ENCODE assay signal across 11 cellular contexts in genomic region chr20:21053002-21053762, GRCh38. TPM values are rescaled to one million over a fixed set of nuclear protein-coding genes. Genes with fewer than 3 reads are reported as not detected.
DNase-seq lines count a peak whose midpoint lies in the region; ATAC-seq and TF ChIP-seq lines count a peak whose summit lies in the region.
"Had no signal": no experiment of that assay in that cellular context is flagged by ENCODE, and none has a peak within 500 bp of the region (broad histone marks: within the 10 kb centered on the region; RNA-seq: fewer than 3 reads in every experiment).

No MANE protein-coding gene starts in this region.

- in situ Hi-C loops in SK-MEL-5 (cut with HindIII; ENCODE audit: low pct_unique_long_range_greater_than_20kb, low sequenced_read_pairs), result no loop called here

- H3K9me2 ChIP-seq in GM23338 (ENCODE audit: insufficient read depth), result no peaks in the 10 kb centered on the region

- H3K79me2 ChIP-seq in GM23338 (replicated peaks; ENCODE audit: insufficient read depth), result no peaks in the 10 kb centered on the region

- H3K4me3 ChIP-seq in GM23338, result peak overlapping the region; percentile 18; the same call in 1 of the 2 replicates
- H3K4me3 ChIP-seq: GM23248 had no signal

- intact Hi-C loops in Right ventricle myocardium superior (cut with DNase I), result no loop called here
- intact Hi-C loops in cardiac septum (cut with DNase I), result no loop called here

- peaks cover 2% of the 10 kb centered on the region; the same call in 1 of the 3 replicates for H3K9me3 Mint-ChIP-seq in GM23338

- H3K4me1 ChIP-seq in GM23338 (ENCODE audit: insufficient read depth), result peaks cover 20% of the 10 kb centered on the region

- ATAC-seq in GM23338 (peak; percentile 63), Right ventricle myocardium superior (ENCODE audit: poor library complexity) (no peak)

- peak overlapping the region; percentile 50 for H3K4me3 Mint-ChIP-seq in GM23338

- peak; percentile 60 for DNase-seq in GM23338 (ENCODE audit: low spot score)
- DNase-seq in NCI-H1417 (lab: John Stamatoyannopoulos, UW), result peak in 2 of 3 experiments; percentile 52 to 76
- peak; percentile 76 for DNase-seq in SK-MEL-5 (ENCODE audit: low read depth, low spot score)
- DNase-seq in midbrain (lab: John Stamatoyannopoulos, UW), result peak; percentile 40
- DNase-seq in NCI-H2196 (lab: John Stamatoyannopoulos, UW; ENCODE audit: unreplicated experiment), result no peak
- no peak for DNase-seq in Right ventricle myocardium superior
- DNase-seq in activated gamma-delta T cell treated with Interleukin-2 at 50 U/mL for 16 hours, result no peak
- DNase-seq in cardiac septum (ENCODE audit: low spot score), result no peak
- DNase-seq: activated T-cell treated with anti-CD3 and anti-CD28 coated beads for 4 hours; effector CD4-positive, alpha-beta T cell; GM23248 had no signal

- no peaks in the 10 kb centered on the region for H3K36me3 Mint-ChIP-seq in GM23338 (ENCODE audit: low read depth)

- H3K4me2 ChIP-seq in GM23338, result peak overlapping the region; percentile 66

- H2AFZ ChIP-seq in GM23338, result peak overlapping the region; percentile 78
- H2AFZ ChIP-seq: GM23248 had no signal

- H3K27me3 Mint-ChIP-seq in GM23338 (ENCODE audit: insufficient read depth, low read depth, poor library complexity), result peaks cover 15% of the 10 kb centered on the region

- no peaks in the 10 kb centered on the region for H3K36me3 ChIP-seq in GM23338 (ENCODE audit: insufficient read depth)

- peak overlapping the region; percentile 91 for H3K27ac Mint-ChIP-seq in GM23338

- H3K27ac ChIP-seq in GM23338 (ENCODE audit: low read depth), result no peak overlapping the region
- H3K27ac ChIP-seq: GM23248 had no signal

- H3K27me3 ChIP-seq in GM23338 (ENCODE audit: insufficient read depth), result no peaks in the 10 kb centered on the region

- H3F3A ChIP-seq in GM23338 (replicated peaks; ENCODE audit: low read depth), result 0 out of 2 replicates have a peak, but pooled peaks cover 4% of the 10 kb centered on the region

- no peaks in the 10 kb centered on the region for H4K20me1 ChIP-seq in GM23338 (replicated peaks; ENCODE audit: insufficient read depth)

- TF ChIP-seq CTCF in GM23338 (conservative IDR thresholded peaks at IDR 0.05; ENCODE audit: low read depth in 2 of 2), result peak; percentile 41 to 79

- peaks cover 24% of the 10 kb centered on the region for H3K4me1 Mint-ChIP-seq in GM23338

TF ChIP-seq in GM23338, 12 proteins besides CTCF, POLR2A, EP300 and RAD21:
- no peak for TF ChIP-seq STAT1 (IDR thresholded peaks at IDR 0.05; ENCODE audit: unreplicated experiment)
- no peak for TF ChIP-seq ZNF462 (CRISPR knock-in tag; IDR thresholded peaks at IDR 0.05)
- no peak for TF ChIP-seq ZNF114 (CRISPR knock-in tag; IDR thresholded peaks at IDR 0.05)
- no peak for TF ChIP-seq CREB1 (CRISPR knock-in tag; IDR thresholded peaks at IDR 0.05; ENCODE audit: low read depth)
- no peak for TF ChIP-seq NANOG (IDR thresholded peaks at IDR 0.05; ENCODE audit: borderline replicate concordance)
- TF ChIP-seq ZNF331 (CRISPR knock-in tag; IDR thresholded peaks at IDR 0.05; ENCODE audit: low read depth), result no peak
- no peak for TF ChIP-seq POLR2AphosphoS5 (IDR thresholded peaks at IDR 0.05; ENCODE audit: low read depth)
- TF ChIP-seq REST (IDR thresholded peaks at IDR 0.05; ENCODE audit: unreplicated experiment), result no peak

RNA-seq across cellular contexts. Expression of gene LINC00237, which starts 53.0 kb away (rescaled TPM):
- 0.31 TPM in 1 of 2 replicates, not detected in the other for total RNA-seq in GM23338 (2014; rRNA removed; shearing (Covaris generic))
- polyA plus RNA-seq in GM23338 (2016; fragmentation: Nextera tagmentation; extraction: Ambion mirVana), result 2.0 and 2.6 TPM in 2 replicates
- total RNA-seq in SK-MEL-5 (2014; rRNA removed; shearing (Covaris generic)), result not detected in 2 replicates
- not detected in 2 replicates for polyA plus RNA-seq in SK-MEL-5 (2015; cell fraction: cytosol; rRNA removed)
- not detected in 2 replicates for polyA plus RNA-seq in SK-MEL-5 (2015; cell fraction: nucleus; rRNA removed)
- total RNA-seq in Right ventricle myocardium superior, result not detected
- not detected for total RNA-seq in cardiac septum
- total RNA-seq: GM23248 had no signal
- polyA plus RNA-seq: GM23248 had no signal

Comparison
In these comparisons a context has a peak if more than half of its experiments do, and no peak if none do; other contexts are left out.
1. DNase-seq: peak in GM23338 (single experiment), NCI-H1417 (2 of 3), SK-MEL-5 (single experiment) and midbrain (single experiment); none in NCI-H2196 (single experiment), Right ventricle myocardium superior (single experiment), activated gamma-delta T cell treated with Interleukin-2 at 50 U/mL for 16 hours (single experiment) and cardiac septum (single experiment).